In the genomic region with DNA sequence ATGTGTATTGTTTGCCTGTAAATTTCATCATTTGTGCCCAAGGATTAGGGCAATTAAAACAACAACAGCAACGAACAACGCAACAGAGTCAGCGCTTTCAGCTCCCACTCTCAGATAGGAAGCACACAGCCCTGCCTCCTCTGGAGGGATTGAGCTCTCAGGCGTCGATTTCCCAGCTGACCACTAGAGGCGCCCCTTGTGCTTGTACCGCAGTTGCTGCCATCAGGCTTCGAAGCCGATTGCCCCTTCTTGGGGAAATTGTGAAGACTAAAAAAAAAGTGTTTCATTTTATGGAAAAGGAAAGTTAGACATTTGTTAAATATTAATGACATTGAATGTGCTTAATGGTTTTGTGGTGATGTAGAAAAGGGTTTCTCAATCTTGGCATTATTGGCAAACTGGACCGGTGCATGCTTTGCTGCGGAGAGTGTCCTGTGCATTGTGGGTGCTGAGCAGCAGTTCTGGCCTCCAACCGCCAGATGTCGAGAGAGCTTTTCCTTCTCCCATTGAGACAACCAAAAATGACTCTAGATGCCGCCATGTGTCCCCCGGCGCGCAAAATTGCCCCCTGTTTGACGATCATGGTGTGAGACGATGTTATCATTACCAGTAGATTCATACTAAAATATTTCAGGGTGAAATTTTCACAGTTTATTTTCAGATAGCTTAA, we compare ENCODE assay signal across 8 cellular contexts.
DNase-seq lines count a peak whose midpoint lies in the region; ATAC-seq, FAIRE-seq and TF ChIP-seq lines count a peak whose summit lies in the region.

No MANE protein-coding gene starts in this region.

- no peaks in the 10 kb centered on the region for H3K4me1 Mint-ChIP-seq in activated T-helper 2 cell treated with anti-CD3 and anti-CD28 coated beads, Interferon-gamma antibody, Interleukin-2, Interleukin-4, amounts not matched to agents 10 μg/mL and 5 μg/mL and 100 μg/mL, durations not matched to agents 14 hours and 24 hours and 36 hours (ENCODE audit: low read depth)

- no peak overlapping the region for H3K27ac ChIP-seq in A673 (ENCODE audit: low read depth, low read length, poor library complexity, severe bottlenecking)
- no peak overlapping the region for H3K27ac ChIP-seq in pancreas

- H3K27ac Mint-ChIP-seq in activated T-helper 2 cell treated with anti-CD3 and anti-CD28 coated beads, Interferon-gamma antibody, Interleukin-2, Interleukin-4, amounts not matched to agents 10 μg/mL and 5 μg/mL and 100 μg/mL, durations not matched to agents 14 hours and 24 hours and 36 hours = no peak overlapping the region

- H3K9me3 ChIP-seq in A673 (ENCODE audit: low read depth, low read length, poor library complexity, severe bottlenecking) (no peaks in the 10 kb centered on the region), pancreas (no peaks in the 10 kb centered on the region)

- 43 to 45% methylated on average over 19 of the region's 19 CpGs for WGBS in pancreas, 2 donors

- no TSS peak for BruUV-seq in A673 (replicated peaks; lab: Mats Ljungman, UMichigan)

- peaks cover 6% of the 10 kb centered on the region for H3K9me3 Mint-ChIP-seq in activated T-helper 2 cell treated with anti-CD3 and anti-CD28 coated beads, Interferon-gamma antibody, Interleukin-2, Interleukin-4, amounts not matched to agents 10 μg/mL and 5 μg/mL and 100 μg/mL, durations not matched to agents 14 hours and 24 hours and 36 hours

- intact Hi-C loops in A673 (cut with micrococcal nuclease; ENCODE audit: unreplicated experiment) = loop anchor here (5.0 kb wide), 1 partner anchor 1490 kb away; no protein-coding TSS in a partner anchor
- intact Hi-C loops in pancreas (cut with DNase I) = no loop called here
- intact Hi-C loops in activated T-helper 2 cell treated with anti-CD3 and anti-CD28 coated beads, Interferon-gamma antibody, Interleukin-2, Interleukin-4, amounts not matched to agents 10 μg/mL and 5 μg/mL and 100 μg/mL, durations not matched to agents 14 hours and 24 hours and 36 hours (cut with micrococcal nuclease) = no loop called here

- ATAC-seq in pancreas (peak in 3 of 4 donors; percentile 56 to 73 (median 58)), HG02973 (IDR thresholded peaks at IDR 0.05; ENCODE audit: unreplicated experiment) (no peak)

- CTCF ChIA-PET in A673 (lab: Charles Lee) = interaction anchor here (0.6 to 0.7 kb wide), 2 partner anchors 254 to 1704 kb away, joined by 3 read pairs; no protein-coding TSS in a partner anchor

- H3K4me3 ChIP-seq in A673 (ENCODE audit: low read depth, low read length, poor library complexity, severe bottlenecking) (no peak overlapping the region), GM12864 (ENCODE audit: low read depth, low read length) (no peak overlapping the region), pancreas (no peak overlapping the region)

- no peaks in the 10 kb centered on the region for H3K36me3 ChIP-seq in A673 (ENCODE audit: insufficient read depth, low read length, poor library complexity, severe bottlenecking)
- H3K36me3 ChIP-seq in pancreas = no peaks in the 10 kb centered on the region

- TF ChIP-seq CTCF in A673 (conservative IDR thresholded peaks at IDR 0.05; ENCODE audit: low read depth, low read length) = peak; percentile 86
- peak; percentile 55 for TF ChIP-seq CTCF in GM12864 (IDR thresholded peaks at IDR 0.05; ENCODE audit: low read depth, low read length, missing control alignments)
- peak; percentile 31 to 61 (median 56) for TF ChIP-seq CTCF in pancreas (IDR thresholded peaks at IDR 0.05)

- H3K4me3 Mint-ChIP-seq in activated T-helper 2 cell treated with anti-CD3 and anti-CD28 coated beads, Interferon-gamma antibody, Interleukin-2, Interleukin-4, amounts not matched to agents 10 μg/mL and 5 μg/mL and 100 μg/mL, durations not matched to agents 14 hours and 24 hours and 36 hours (ENCODE audit: low read depth) = no peak overlapping the region

- no peaks in the 10 kb centered on the region for H3K36me3 Mint-ChIP-seq in activated T-helper 2 cell treated with anti-CD3 and anti-CD28 coated beads, Interferon-gamma antibody, Interleukin-2, Interleukin-4, amounts not matched to agents 10 μg/mL and 5 μg/mL and 100 μg/mL, durations not matched to agents 14 hours and 24 hours and 36 hours (ENCODE audit: low read depth)

- POLR2A ChIA-PET in A673 (lab: Charles Lee; ENCODE audit: low non-redundant PET) = no interaction called here

- no peaks in the 10 kb centered on the region for H3K27me3 Mint-ChIP-seq in activated T-helper 2 cell treated with anti-CD3 and anti-CD28 coated beads, Interferon-gamma antibody, Interleukin-2, Interleukin-4, amounts not matched to agents 10 μg/mL and 5 μg/mL and 100 μg/mL, durations not matched to agents 14 hours and 24 hours and 36 hours (ENCODE audit: low read depth)

- no peaks in the 10 kb centered on the region for H3K4me1 ChIP-seq in A673 (ENCODE audit: insufficient read depth, low read length, poor library complexity, severe bottlenecking)
- H3K4me1 ChIP-seq in pancreas = no peaks in the 10 kb centered on the region

- H3K27me3 ChIP-seq in A673 (replicated peaks; ENCODE audit: insufficient read depth, low read depth, low read length, poor library complexity) (no peaks in the 10 kb centered on the region), pancreas (peaks cover 0 to 11% (median 0%) of the 10 kb centered on the region in 4 donors)

- FAIRE-seq in pancreas (lab: Jason Lieb, UNC) = no peak

- DNase-seq in A673 (ENCODE audit: low spot score) (peak; percentile 64), GM12864 (ENCODE audit: low read depth) (no peak), NCI-H2227 (lab: John Stamatoyannopoulos, UW; ENCODE audit: unreplicated experiment) (peak; percentile 71), ecto neural progenitor cell (ENCODE audit: low spot score) (peak; percentile 74), pancreas (peak in 4 of 6 donors; percentile 7 to 63 (median 30)), T-helper 9 cell (no peak)
- no peak for DNase-seq in activated T-helper 2 cell treated with anti-CD3 and anti-CD28 coated beads, Interferon-gamma antibody, Interleukin-2, Interleukin-4, amounts not matched to agents 10 μg/mL and 5 μg/mL and 100 μg/mL, durations not matched to agents 14 hours and 24 hours and 36 hours (ENCODE audit: low spot score)

Comparison
In these comparisons a context has a peak if more than half of its experiments do, and no peak if none do; other contexts are left out.
1. DNase-seq: peak in A673 (single experiment), NCI-H2227 (single experiment), ecto neural progenitor cell (single experiment) and pancreas (4 of 6); none in GM12864 (single experiment), activated T-helper 2 cell treated with anti-CD3 and anti-CD28 coated beads, Interferon-gamma antibody, Interleukin-2, Interleukin-4, amounts not matched to agents 10 μg/mL and 5 μg/mL and 100 μg/mL, durations not matched to agents 14 hours and 24 hours and 36 hours (single experiment) and T-helper 9 cell (single experiment).
2. Peak in every context shown above with its lines, with median percentiles within 50 percentile points of each other: CTCF ChIP-seq.